8 cellular contexts compared by ENCODE assay signal in genomic region chr13:71865858-71866172, GRCh38. TPM values are rescaled to one million over a fixed set of nuclear protein-coding genes. Genes with fewer than 3 reads are reported as not detected.
A peak's percentile ranks its signal among the peaks of the same experiment; 100 is the strongest.
DNase-seq lines count a peak whose midpoint lies in the region; ATAC-seq and TF ChIP-seq lines count a peak whose summit lies in the region.

No MANE protein-coding gene starts in this region.

- H3K4me3 Mint-ChIP-seq in activated naive CD4-positive, alpha-beta T cell treated with anti-CD3 and anti-CD28 coated beads for 36 hours: peak overlapping the region; percentile 60
- H3K4me3 Mint-ChIP-seq in effector memory CD8-positive, alpha-beta T cell: no peak overlapping the region
- no peak overlapping the region for H3K4me3 Mint-ChIP-seq in stimulated activated memory B cell treated with anti-CD40 and anti-IgM and Interleukin-4, amounts not matched to agents 10 μg/mL and 1 μg/mL and 100 μg/mL, for 72 hours

- no peaks in the 10 kb centered on the region for H3K9me3 Mint-ChIP-seq in activated naive CD4-positive, alpha-beta T cell treated with anti-CD3 and anti-CD28 coated beads for 36 hours
- peaks cover 0 to 12% of the 10 kb centered on the region in 2 donors for H3K9me3 Mint-ChIP-seq in effector memory CD8-positive, alpha-beta T cell
- H3K9me3 Mint-ChIP-seq in stimulated activated memory B cell treated with anti-CD40 and anti-IgM and Interleukin-4, amounts not matched to agents 10 μg/mL and 1 μg/mL and 100 μg/mL, for 72 hours: no peaks in the 10 kb centered on the region

- CTCF ChIA-PET in activated naive CD4-positive, alpha-beta T cell treated with anti-CD3 and anti-CD28 coated beads for 36 hours (lab: Charles Lee): no interaction called here

- no peaks in the 10 kb centered on the region for H3K9me3 ChIP-seq in right cardiac atrium (ENCODE audit: control insufficient read depth, low read length)

- intact Hi-C loops in activated naive CD4-positive, alpha-beta T cell treated with anti-CD3 and anti-CD28 coated beads for 36 hours (cut with micrococcal nuclease): loop anchor here (5.0 kb wide), 1 partner anchor 254 kb away; no protein-coding TSS in a partner anchor
- intact Hi-C loops in right cardiac atrium (cut with DNase I): no loop called here

- H3K4me1 Mint-ChIP-seq in activated naive CD4-positive, alpha-beta T cell treated with anti-CD3 and anti-CD28 coated beads for 36 hours (ENCODE audit: low read depth): peaks cover 21% of the 10 kb centered on the region
- peaks cover 3% of the 10 kb centered on the region in 2 donors for H3K4me1 Mint-ChIP-seq in effector memory CD8-positive, alpha-beta T cell (ENCODE audit: low read depth in 2 of 2)
- H3K4me1 Mint-ChIP-seq in stimulated activated memory B cell treated with anti-CD40 and anti-IgM and Interleukin-4, amounts not matched to agents 10 μg/mL and 1 μg/mL and 100 μg/mL, for 72 hours: peaks cover 19% of the 10 kb centered on the region

- ATAC-seq in right cardiac atrium: no peak
- no peak for ATAC-seq in effector memory CD8-positive, alpha-beta T cell (replicated peaks)
- no peak for ATAC-seq in stimulated activated memory B cell treated with anti-CD40 and anti-IgM and Interleukin-4, amounts not matched to agents 10 μg/mL and 1 μg/mL and 100 μg/mL, for 72 hours

- H3K4me3 ChIP-seq in WI38 (ENCODE audit: low read depth, low read length) (peak overlapping the region; percentile 29; the same call in 1 of the 2 replicates), right cardiac atrium (ENCODE audit: low read length) (peak overlapping the region; percentile 82), skeletal muscle cell (ENCODE audit: low read depth, low read length) (peak overlapping the region; percentile 47)

- whole genome bisulfite sequencing in right cardiac atrium: under 1% methylated on average over 18 of the region's 18 CpGs

- no peaks in the 10 kb centered on the region for H3K4me1 ChIP-seq in right cardiac atrium (ENCODE audit: control insufficient read depth, insufficient read depth, low read length)

- H3K36me3 Mint-ChIP-seq in activated naive CD4-positive, alpha-beta T cell treated with anti-CD3 and anti-CD28 coated beads for 36 hours (ENCODE audit: low read depth): no peaks in the 10 kb centered on the region
- peaks cover 4% of the 10 kb centered on the region for H3K36me3 Mint-ChIP-seq in effector memory CD8-positive, alpha-beta T cell (ENCODE audit: insufficient read depth)
- H3K36me3 Mint-ChIP-seq in stimulated activated memory B cell treated with anti-CD40 and anti-IgM and Interleukin-4, amounts not matched to agents 10 μg/mL and 1 μg/mL and 100 μg/mL, for 72 hours: no peaks in the 10 kb centered on the region

- no peak overlapping the region for H3K27ac Mint-ChIP-seq in activated naive CD4-positive, alpha-beta T cell treated with anti-CD3 and anti-CD28 coated beads for 36 hours
- H3K27ac Mint-ChIP-seq in effector memory CD8-positive, alpha-beta T cell: no peak overlapping the region
- no peak overlapping the region for H3K27ac Mint-ChIP-seq in stimulated activated memory B cell treated with anti-CD40 and anti-IgM and Interleukin-4, amounts not matched to agents 10 μg/mL and 1 μg/mL and 100 μg/mL, for 72 hours

- DNase-seq in activated naive CD4-positive, alpha-beta T cell treated with anti-CD3 and anti-CD28 coated beads for 36 hours: peak; percentile 6
- DNase-seq in activated naive CD4-positive, alpha-beta T cell (lab: John Stamatoyannopoulos, UW): no peak
- DNase-seq in right cardiac atrium: no peak
- DNase-seq in skeletal muscle cell (ENCODE audit: low read depth): no peak
- DNase-seq in AG08395 (ENCODE audit: low spot score): no peak
- DNase-seq in effector memory CD8-positive, alpha-beta T cell: no peak

- H3K27me3 ChIP-seq in right cardiac atrium (ENCODE audit: control insufficient read depth, insufficient read depth): no peaks in the 10 kb centered on the region

- peak overlapping the region; percentile 49 for H3K27ac ChIP-seq in right cardiac atrium (ENCODE audit: low read length)

- TF ChIP-seq CTCF in WI38 (IDR thresholded peaks at IDR 0.05; ENCODE audit: low read depth, low read length): no peak

- H3K27me3 Mint-ChIP-seq in activated naive CD4-positive, alpha-beta T cell treated with anti-CD3 and anti-CD28 coated beads for 36 hours (ENCODE audit: low read depth): peaks cover 60% of the 10 kb centered on the region
- H3K27me3 Mint-ChIP-seq in effector memory CD8-positive, alpha-beta T cell: peaks cover 30 to 45% of the 10 kb centered on the region in 2 donors
- H3K27me3 Mint-ChIP-seq in stimulated activated memory B cell treated with anti-CD40 and anti-IgM and Interleukin-4, amounts not matched to agents 10 μg/mL and 1 μg/mL and 100 μg/mL, for 72 hours: peaks cover 60% of the 10 kb centered on the region

RNA-seq across cellular contexts. Expression of gene DACH1, which starts 1.2 kb away (rescaled TPM):
- total RNA-seq in activated naive CD4-positive, alpha-beta T cell treated with anti-CD3 and anti-CD28 coated beads for 36 hours: not detected
- total RNA-seq in right cardiac atrium: 1 to 10 TPM; 1.0 to 3.9 (median 1.4) TPM
- 1.3 TPM for polyA plus RNA-seq in right cardiac atrium

Comparison
In these comparisons a context has a peak if more than half of its experiments do, and no peak if none do; other contexts are left out.
1. H3K4me3 ChIP-seq: peak in every context shown above with its lines; median percentile 82 in right cardiac atrium; 47 in skeletal muscle cell; 29 in WI38.